Comparison of ENCODE assay signal across 27 cellular contexts in genomic region chr14:104212206-104213095, GRCh38.
"Had no signal": no experiment of that assay in that cellular context is flagged by ENCODE, and none has a peak within 500 bp of the region (broad histone marks: within the 10 kb centered on the region; RNA-seq: fewer than 3 reads in every experiment).

No MANE protein-coding gene starts in this region.

- H3K4me1 ChIP-seq: body of pancreas, prostate gland, thyroid gland had no signal

- H3K36me3 ChIP-seq: neutrophil, ovary, prostate gland, thyroid gland had no signal

- DNase-seq: activated B cell treated with CpG ODN at 0.5 μM for 24 hours; activated CD4-positive, alpha-beta memory T cell treated with anti-CD3 and anti-CD28 coated beads for 36 hours; activated CD4-positive, alpha-beta T cell treated with anti-CD3 and anti-CD28 coated beads for 4 hours; activated effector memory CD4-positive, alpha-beta T cell treated with Interleukin-2 at 50 U/mL for 16 hours; activated naive CD4-positive, alpha-beta T cell treated with anti-CD3 and anti-CD28 coated beads for 36 hours; activated naive CD8-positive, alpha-beta T cell treated with anti-CD3 and anti-CD28 coated beads, Interleukin-2, amount 50 U/mL, for 24 hours; activated T-cell treated with anti-CD3 and anti-CD28 coated beads, Interleukin-2, amount 50 U/mL, for 72 hours; body of pancreas; caudate nucleus; effector CD4-positive, alpha-beta T cell; foreskin fibroblast; kidney glomerular epithelial cell; mesenchymal stem cell; naive B cell; small intestine; stimulated activated CD4-positive, alpha-beta T cell treated with anti-CD3 and anti-CD28 coated beads, Interleukin-15, amount 100 ng/mL, for 24 hours; stimulated activated naive CD4-positive, alpha-beta T cell treated with Interleukin-2 at 50 U/mL for 16 hours; substantia nigra; T1000; thyroid gland had no signal

- H3K9me3 Mint-ChIP-seq: activated B cell treated with CpG ODN at 0.5 μM for 24 hours; activated CD4-positive, alpha-beta memory T cell treated with anti-CD3 and anti-CD28 coated beads for 36 hours; activated naive CD4-positive, alpha-beta T cell treated with anti-CD3 and anti-CD28 coated beads for 36 hours; activated naive CD8-positive, alpha-beta T cell treated with anti-CD3 and anti-CD28 coated beads, Interleukin-2, amount 50 U/mL, for 24 hours; activated T-cell treated with anti-CD3 and anti-CD28 coated beads, Interleukin-2, amount 50 U/mL, for 72 hours; dendritic cell treated with granulocyte-macrophage colony-stimulating factor and Interleukin-4, amounts not matched to agents 40 ng/mL and 50 ng/mL, for 4 days; T-helper 1 cell treated with Interleukin-12 subunit alpha and Interleukin-12 subunit beta and Interleukin-4 antibody, amounts not matched to agents 30 μg/mL and 1 μg/mL, for 36 hours had no signal

- H3K27me3 ChIP-seq: body of pancreas, neutrophil, ovary, thyroid gland had no signal

- FAIRE-seq: endometrium, small intestine had no signal

- H3K27ac ChIP-seq: body of pancreas, neutrophil, ovary, prostate gland, thyroid gland had no signal

- H3K4me1 Mint-ChIP-seq: activated B cell treated with CpG ODN at 0.5 μM for 24 hours; activated naive CD8-positive, alpha-beta T cell treated with anti-CD3 and anti-CD28 coated beads, Interleukin-2, amount 50 U/mL, for 24 hours; naive B cell had no signal

- H3K4me3 Mint-ChIP-seq: activated B cell treated with CpG ODN at 0.5 μM for 24 hours; activated CD4-positive, alpha-beta memory T cell treated with anti-CD3 and anti-CD28 coated beads for 36 hours; activated naive CD4-positive, alpha-beta T cell treated with anti-CD3 and anti-CD28 coated beads for 36 hours; activated naive CD8-positive, alpha-beta T cell treated with anti-CD3 and anti-CD28 coated beads, Interleukin-2, amount 50 U/mL, for 24 hours; activated T-cell treated with anti-CD3 and anti-CD28 coated beads, Interleukin-2, amount 50 U/mL, for 72 hours; dendritic cell treated with granulocyte-macrophage colony-stimulating factor and Interleukin-4, amounts not matched to agents 40 ng/mL and 50 ng/mL, for 4 days; T-helper 1 cell treated with Interleukin-12 subunit alpha and Interleukin-12 subunit beta and Interleukin-4 antibody, amounts not matched to agents 30 μg/mL and 1 μg/mL, for 36 hours had no signal

- H3K4me3 ChIP-seq: body of pancreas, ovary, prostate gland, thyroid gland had no signal

- H3K27ac Mint-ChIP-seq: activated B cell treated with CpG ODN at 0.5 μM for 24 hours; activated CD4-positive, alpha-beta memory T cell treated with anti-CD3 and anti-CD28 coated beads for 36 hours; activated naive CD4-positive, alpha-beta T cell treated with anti-CD3 and anti-CD28 coated beads for 36 hours; activated naive CD8-positive, alpha-beta T cell treated with anti-CD3 and anti-CD28 coated beads, Interleukin-2, amount 50 U/mL, for 24 hours; activated T-cell treated with anti-CD3 and anti-CD28 coated beads, Interleukin-2, amount 50 U/mL, for 72 hours; dendritic cell treated with granulocyte-macrophage colony-stimulating factor and Interleukin-4, amounts not matched to agents 40 ng/mL and 50 ng/mL, for 4 days; naive B cell; T-helper 1 cell treated with Interleukin-12 subunit alpha and Interleukin-12 subunit beta and Interleukin-4 antibody, amounts not matched to agents 30 μg/mL and 1 μg/mL, for 36 hours had no signal

- ATAC-seq: activated naive CD8-positive, alpha-beta T cell treated with anti-CD3 and anti-CD28 coated beads, Interleukin-2, amount 50 U/mL, for 24 hours; activated T-cell treated with anti-CD3 and anti-CD28 coated beads, Interleukin-2, amount 50 U/mL, for 72 hours; body of pancreas; sciatic nerve had no signal

- H3K36me3 Mint-ChIP-seq: activated CD4-positive, alpha-beta memory T cell treated with anti-CD3 and anti-CD28 coated beads for 36 hours; naive B cell had no signal

- H3K27me3 Mint-ChIP-seq: activated CD4-positive, alpha-beta memory T cell treated with anti-CD3 and anti-CD28 coated beads for 36 hours had no signal

- H3K9me3 ChIP-seq: body of pancreas, neutrophil, ovary, prostate gland, thyroid gland had no signal
